Comparison of ENCODE assay signal across 1 cellular context in the genomic region with DNA sequence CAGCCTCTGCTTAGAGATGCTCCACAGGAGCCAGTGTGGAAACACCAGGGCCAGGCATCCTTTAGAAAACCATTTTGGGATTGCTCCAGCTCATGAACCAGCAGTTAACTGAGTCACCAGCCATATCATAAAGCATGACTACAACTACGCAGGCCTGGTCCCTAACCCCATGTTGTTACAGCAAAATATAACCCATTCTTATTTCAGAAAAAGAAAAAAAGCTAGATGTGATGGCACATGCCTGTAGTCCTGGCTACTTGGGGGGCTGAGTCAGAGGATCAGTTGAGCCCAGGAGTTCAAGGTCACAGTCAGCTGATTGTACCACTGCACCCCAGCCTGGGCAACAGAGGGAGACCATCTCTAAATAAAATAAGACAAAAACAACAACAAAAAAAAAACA.
TF ChIP-seq lines count a peak whose summit lies in the region.

No MANE protein-coding gene starts in this region.

TF ChIP-seq in HepG2, 621 proteins besides CTCF, POLR2A, EP300 and RAD21:
- peak; percentile 35; the same call in 1 of the 2 replicates for TF ChIP-seq CEBPB (IDR thresholded peaks at IDR 0.05; ENCODE audit: borderline replicate concordance, low read depth, low read length)
- TF ChIP-seq, protein P1, sequence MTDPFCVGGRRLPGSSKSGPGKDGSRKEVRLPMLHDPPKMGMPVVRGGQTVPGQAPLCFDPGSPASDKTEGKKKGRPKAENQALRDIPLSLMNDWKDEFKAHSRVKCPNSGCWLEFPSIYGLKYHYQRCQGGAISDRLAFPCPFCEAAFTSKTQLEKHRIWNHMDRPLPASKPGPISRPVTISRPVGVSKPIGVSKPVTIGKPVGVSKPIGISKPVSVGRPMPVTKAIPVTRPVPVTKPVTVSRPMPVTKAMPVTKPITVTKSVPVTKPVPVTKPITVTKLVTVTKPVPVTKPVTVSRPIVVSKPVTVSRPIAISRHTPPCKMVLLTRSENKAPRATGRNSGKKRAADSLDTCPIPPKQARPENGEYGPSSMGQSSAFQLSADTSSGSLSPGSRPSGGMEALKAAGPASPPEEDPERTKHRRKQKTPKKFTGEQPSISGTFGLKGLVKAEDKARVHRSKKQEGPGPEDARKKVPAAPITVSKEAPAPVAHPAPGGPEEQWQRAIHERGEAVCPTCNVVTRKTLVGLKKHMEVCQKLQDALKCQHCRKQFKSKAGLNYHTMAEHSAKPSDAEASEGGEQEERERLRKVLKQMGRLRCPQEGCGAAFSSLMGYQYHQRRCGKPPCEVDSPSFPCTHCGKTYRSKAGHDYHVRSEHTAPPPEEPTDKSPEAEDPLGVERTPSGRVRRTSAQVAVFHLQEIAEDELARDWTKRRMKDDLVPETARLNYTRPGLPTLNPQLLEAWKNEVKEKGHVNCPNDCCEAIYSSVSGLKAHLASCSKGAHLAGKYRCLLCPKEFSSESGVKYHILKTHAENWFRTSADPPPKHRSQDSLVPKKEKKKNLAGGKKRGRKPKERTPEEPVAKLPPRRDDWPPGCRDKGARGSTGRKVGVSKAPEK (CRISPR knock-in tag; IDR thresholded peaks at IDR 0.05; ENCODE audit: borderline replicate concordance), result no peak
- TF ChIP-seq, protein P2, sequence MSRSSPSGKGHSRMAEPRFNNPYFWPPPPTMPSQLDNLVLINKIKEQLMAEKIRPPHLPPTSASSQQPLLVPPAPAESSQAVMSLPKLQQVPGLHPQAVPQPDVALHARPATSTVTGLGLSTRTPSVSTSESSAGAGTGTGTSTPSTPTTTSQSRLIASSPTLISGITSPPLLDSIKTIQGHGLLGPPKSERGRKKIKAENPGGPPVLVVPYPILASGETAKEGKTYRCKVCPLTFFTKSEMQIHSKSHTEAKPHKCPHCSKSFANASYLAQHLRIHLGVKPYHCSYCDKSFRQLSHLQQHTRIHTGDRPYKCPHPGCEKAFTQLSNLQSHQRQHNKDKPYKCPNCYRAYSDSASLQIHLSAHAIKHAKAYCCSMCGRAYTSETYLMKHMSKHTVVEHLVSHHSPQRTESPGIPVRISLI (CRISPR knock-in tag; IDR thresholded peaks at IDR 0.05; ENCODE audit: borderline replicate concordance), result peak; percentile 44; the same call in 1 of the 2 replicates
- TF ChIP-seq, protein P3, sequence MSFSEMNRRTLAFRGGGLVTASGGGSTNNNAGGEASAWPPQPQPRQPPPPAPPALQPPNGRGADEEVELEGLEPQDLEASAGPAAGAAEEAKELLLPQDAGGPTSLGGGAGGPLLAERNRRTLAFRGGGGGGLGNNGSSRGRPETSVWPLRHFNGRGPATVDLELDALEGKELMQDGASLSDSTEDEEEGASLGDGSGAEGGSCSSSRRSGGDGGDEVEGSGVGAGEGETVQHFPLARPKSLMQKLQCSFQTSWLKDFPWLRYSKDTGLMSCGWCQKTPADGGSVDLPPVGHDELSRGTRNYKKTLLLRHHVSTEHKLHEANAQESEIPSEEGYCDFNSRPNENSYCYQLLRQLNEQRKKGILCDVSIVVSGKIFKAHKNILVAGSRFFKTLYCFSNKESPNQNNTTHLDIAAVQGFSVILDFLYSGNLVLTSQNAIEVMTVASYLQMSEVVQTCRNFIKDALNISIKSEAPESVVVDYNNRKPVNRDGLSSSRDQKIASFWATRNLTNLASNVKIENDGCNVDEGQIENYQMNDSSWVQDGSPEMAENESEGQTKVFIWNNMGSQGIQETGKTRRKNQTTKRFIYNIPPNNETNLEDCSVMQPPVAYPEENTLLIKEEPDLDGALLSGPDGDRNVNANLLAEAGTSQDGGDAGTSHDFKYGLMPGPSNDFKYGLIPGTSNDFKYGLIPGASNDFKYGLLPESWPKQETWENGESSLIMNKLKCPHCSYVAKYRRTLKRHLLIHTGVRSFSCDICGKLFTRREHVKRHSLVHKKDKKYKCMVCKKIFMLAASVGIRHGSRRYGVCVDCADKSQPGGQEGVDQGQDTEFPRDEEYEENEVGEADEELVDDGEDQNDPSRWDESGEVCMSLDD (CRISPR knock-in tag; IDR thresholded peaks at IDR 0.05; ENCODE audit: borderline replicate concordance), result 0 out of 2 replicates have a peak, but pooled peaks have one; percentile 31
- no peak for TF ChIP-seq ZNF678 (CRISPR knock-in tag; IDR thresholded peaks at IDR 0.05)
- no peak for TF ChIP-seq BCL3 (CRISPR knock-in tag; IDR thresholded peaks at IDR 0.05)
- TF ChIP-seq MATR3 (CRISPR knock-in tag; IDR thresholded peaks at IDR 0.05), result no peak
- TF ChIP-seq GATAD2A (CRISPR knock-in tag; IDR thresholded peaks at IDR 0.05), result 0 out of 2 replicates have a peak, but pooled peaks have one; percentile 15
- no peak for TF ChIP-seq RNF219 (CRISPR knock-in tag; IDR thresholded peaks at IDR 0.05)
- peak; percentile 77 for TF ChIP-seq FOSL2 (CRISPR knock-in tag; IDR thresholded peaks at IDR 0.05)
